In genomic region chr20:18224968-18225568, GRCh38 we compare ENCODE assay signal across 8 cellular contexts.
DNase-seq lines count a peak whose midpoint lies in the region; ATAC-seq and TF ChIP-seq lines count a peak whose summit lies in the region.

No MANE protein-coding gene starts in this region.

- H3K27me3 ChIP-seq in GM23338 (ENCODE audit: insufficient read depth) = no peaks in the 10 kb centered on the region
- no peaks in the 10 kb centered on the region for H3K27me3 ChIP-seq in vagina
- H3K27me3 ChIP-seq in effector memory CD4-positive, alpha-beta T cell (replicated peaks; ENCODE audit: control insufficient read depth, insufficient read depth, low read length, poor library complexity, severe bottlenecking) = no peaks in the 10 kb centered on the region

- H2AFZ ChIP-seq in GM23338 = peak overlapping the region; percentile 97

- no peaks in the 10 kb centered on the region for H3K9me3 ChIP-seq in vagina
- no peaks in the 10 kb centered on the region for H3K9me3 ChIP-seq in effector memory CD4-positive, alpha-beta T cell (ENCODE audit: control insufficient read depth, low read length)

- intact Hi-C loops in head of caudate nucleus (cut with DNase I) (no loop called here), vagina (cut with DNase I) (no loop called here)

- peaks cover 2% of the 10 kb centered on the region for H3K27me3 Mint-ChIP-seq in GM23338 (ENCODE audit: insufficient read depth, low read depth, poor library complexity)

- TF ChIP-seq POLR2A in vagina (IDR thresholded peaks at IDR 0.05) = no peak

- H3K36me3 ChIP-seq in GM23338 (ENCODE audit: insufficient read depth) (no peaks in the 10 kb centered on the region), vagina (no peaks in the 10 kb centered on the region)
- H3K36me3 ChIP-seq in effector memory CD4-positive, alpha-beta T cell (ENCODE audit: control insufficient read depth, insufficient read depth, low read length) = no peaks in the 10 kb centered on the region

- DNase-seq in GM23338 (ENCODE audit: low spot score) (peak; percentile 20), T1000 (lab: John Stamatoyannopoulos, UW) (peak; percentile 48), head of caudate nucleus (peak in 40 of 42 donors; percentile 5 to 80 (median 37)), retina (peak; percentile 57), vagina (ENCODE audit: extremely low spot score in 2 of 2) (no peak)
- DNase-seq in activated T-cell treated with anti-CD3 and anti-CD28 coated beads, Interleukin-2, amount 50 U/mL, for 48 hours = no peak
- no peak for DNase-seq in effector memory CD4-positive, alpha-beta T cell

- H3K27ac Mint-ChIP-seq in GM23338 = peak overlapping the region; percentile 94

- H3K4me3 ChIP-seq in GM23338 = no peak overlapping the region
- no peak overlapping the region for H3K4me3 ChIP-seq in vagina
- H3K4me3 ChIP-seq in effector memory CD4-positive, alpha-beta T cell (ENCODE audit: insufficient read depth, low read depth, low read length, poor library complexity, severe bottlenecking) = no peak overlapping the region

- TF ChIP-seq CTCF in GM23338 (conservative IDR thresholded peaks at IDR 0.05; ENCODE audit: low read depth in 2 of 2) (no peak; a peak in 1 of 4 replicates), vagina (IDR thresholded peaks at IDR 0.05) (no peak)

- peak overlapping the region; percentile 52; the same call in 1 of the 2 replicates for H3K4me2 ChIP-seq in GM23338

- H3K9me3 Mint-ChIP-seq in GM23338 = peaks cover 13% of the 10 kb centered on the region; the same call in 1 of the 3 replicates

- ATAC-seq in GM23338 (peak; percentile 97), GM19351 (IDR thresholded peaks at IDR 0.05; ENCODE audit: unreplicated experiment) (no peak)

- H3K27ac ChIP-seq in GM23338 (ENCODE audit: low read depth) = no peak overlapping the region
- no peak overlapping the region for H3K27ac ChIP-seq in vagina
- no peak overlapping the region for H3K27ac ChIP-seq in effector memory CD4-positive, alpha-beta T cell (ENCODE audit: insufficient read depth, low read length, poor library complexity, severe bottlenecking)

- H3K4me1 Mint-ChIP-seq in GM23338 = peaks cover 16% of the 10 kb centered on the region

- H3K36me3 Mint-ChIP-seq in GM23338 (ENCODE audit: low read depth) = no peaks in the 10 kb centered on the region

- H3K4me1 ChIP-seq in GM23338 (ENCODE audit: insufficient read depth) (peaks cover 12% of the 10 kb centered on the region), vagina (peaks cover 13% of the 10 kb centered on the region)
- H3K4me1 ChIP-seq in effector memory CD4-positive, alpha-beta T cell (ENCODE audit: control insufficient read depth, insufficient read depth, low read length, poor library complexity, severe bottlenecking) = no peaks in the 10 kb centered on the region

- H4K20me1 ChIP-seq in GM23338 (replicated peaks; ENCODE audit: insufficient read depth) = no peaks in the 10 kb centered on the region

- H3F3A ChIP-seq in GM23338 (replicated peaks; ENCODE audit: low read depth) = no peaks in the 10 kb centered on the region

- H3K9me2 ChIP-seq in GM23338 (ENCODE audit: insufficient read depth) = no peaks in the 10 kb centered on the region

- H3K79me2 ChIP-seq in GM23338 (replicated peaks; ENCODE audit: insufficient read depth) = no peaks in the 10 kb centered on the region

- H3K4me3 Mint-ChIP-seq in GM23338 = no peak overlapping the region

TF ChIP-seq in GM23338, 12 proteins besides CTCF, POLR2A, EP300 and RAD21:
- TF ChIP-seq EZH2 (IDR thresholded peaks at IDR 0.05; ENCODE audit: low read depth, unreplicated experiment) (no peak), NANOG (IDR thresholded peaks at IDR 0.05; ENCODE audit: borderline replicate concordance) (no peak), ZNF114 (CRISPR knock-in tag; IDR thresholded peaks at IDR 0.05) (no peak), CREB1 (CRISPR knock-in tag; IDR thresholded peaks at IDR 0.05; ENCODE audit: low read depth) (no peak)

Comparison
In these comparisons a context has a peak if more than half of its experiments do, and no peak if none do; other contexts are left out.
1. DNase-seq: peak in GM23338 (single experiment), T1000 (single experiment), head of caudate nucleus (40 of 42) and retina (single experiment); none in vagina (0 of 2), activated T-cell treated with anti-CD3 and anti-CD28 coated beads, Interleukin-2, amount 50 U/mL, for 48 hours (0 of 2) and effector memory CD4-positive, alpha-beta T cell (0 of 3).